In the genomic region with DNA sequence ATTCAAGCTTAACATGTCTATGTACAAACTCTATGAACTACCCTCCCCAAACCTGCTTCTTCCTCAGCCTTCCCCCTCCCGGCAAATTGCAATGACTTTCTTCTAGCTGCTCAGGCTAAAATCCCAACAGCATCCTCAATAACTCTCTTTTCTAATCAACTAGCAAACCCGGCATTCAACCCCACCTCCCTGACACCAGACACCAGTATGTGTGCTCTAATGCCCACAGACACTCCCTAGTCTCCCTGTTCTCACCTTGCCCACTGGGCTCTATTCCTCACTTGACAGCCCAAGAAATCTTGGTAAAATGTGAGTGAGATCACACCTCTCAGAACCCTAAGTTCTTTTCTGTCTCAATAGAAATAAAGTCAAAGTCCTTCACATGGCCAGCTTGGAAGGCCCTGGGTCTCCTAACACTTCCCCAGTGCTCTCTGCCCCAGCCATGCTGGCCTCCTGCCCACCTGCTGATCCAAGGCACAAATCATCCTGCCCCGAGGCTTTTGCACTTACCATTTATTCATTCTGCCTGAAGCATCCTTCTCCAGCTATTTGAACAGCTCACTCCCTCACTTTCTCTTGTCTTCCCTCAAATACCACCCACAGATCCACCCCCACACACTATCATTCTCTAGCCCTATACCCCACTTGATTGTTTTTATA, we compare ENCODE assay signal across 19 cellular contexts. TPM values are rescaled to one million over a fixed set of nuclear protein-coding genes. Genes with fewer than 3 reads are reported as not detected.
DNase-seq lines count a peak whose midpoint lies in the region; ATAC-seq and TF ChIP-seq lines count a peak whose summit lies in the region.
"Had no signal": no experiment of that assay in that cellular context is flagged by ENCODE, and none has a peak within 500 bp of the region (broad histone marks: within the 10 kb centered on the region; RNA-seq: fewer than 3 reads in every experiment).

No MANE protein-coding gene starts in this region.

- intact Hi-C loops in posterior vena cava (cut with DNase I): no loop called here

- H3K36me3 Mint-ChIP-seq in endodermal cell (ENCODE audit: low read depth): no peaks in the 10 kb centered on the region

- no peak overlapping the region for H3K9ac ChIP-seq in endodermal cell (ENCODE audit: extremely low read depth, low read length, poor library complexity, severe bottlenecking)
- H3K9ac ChIP-seq: GM23248 had no signal

- no peaks in the 10 kb centered on the region for H3K9me3 ChIP-seq in HEK293 (ENCODE audit: control insufficient read depth, insufficient read depth, low read depth, low read length)
- H3K9me3 ChIP-seq in endodermal cell (ENCODE audit: control insufficient read depth, low read length): peaks cover 11% of the 10 kb centered on the region
- H3K9me3 ChIP-seq: A549, HAP-1 had no signal

- CTCF ChIA-PET in HEK293 (lab: Yijun Ruan, JAX): interaction anchor here (0.6 kb wide), 2 partner anchors 79 to 138 kb away, joined by 3 read pairs; no protein-coding TSS in a partner anchor

- 75 to 82% methylated on average over 2 to 3 of the region's 3 CpGs for WGBS in endodermal cell (ENCODE audit: insufficient coverage in 1 of 2, insufficient read length in 1 of 2), 2 experiments

- H3K36me3 ChIP-seq in HEK293 (ENCODE audit: control insufficient read depth in 2 of 2, insufficient read depth in 1 of 2, low read length in 2 of 2) (no peaks in the 10 kb centered on the region), endodermal cell (ENCODE audit: control insufficient read depth, insufficient read depth, low read length) (no peaks in the 10 kb centered on the region)
- H3K36me3 ChIP-seq: HAP-1 had no signal

- H3K27ac ChIP-seq in HEK293 (ENCODE audit: extremely low read depth, low read depth, low read length) (no peak overlapping the region), endodermal cell (ENCODE audit: low read depth, low read length) (no peak overlapping the region)
- H3K27ac ChIP-seq: A549, C4-2B, GM23248, HL-60 had no signal

- H3K4me1 ChIP-seq in HEK293 (ENCODE audit: control insufficient read depth, insufficient read depth, low read length) (no peaks in the 10 kb centered on the region), endodermal cell (ENCODE audit: control insufficient read depth, insufficient read depth, low read length) (no peaks in the 10 kb centered on the region)
- H3K4me1 ChIP-seq: A549, Caco-2, HAP-1 had no signal

- TF ChIP-seq CTCF in HEK293 (tag by site-specific recombination; IDR thresholded peaks at IDR 0.05) (no peak), endodermal cell (conservative IDR thresholded peaks at IDR 0.05) (no peak)

- H3K27me3 ChIP-seq in endodermal cell (ENCODE audit: control insufficient read depth, insufficient read depth, low read length, poor library complexity, severe bottlenecking): no peaks in the 10 kb centered on the region

- peaks cover 13% of the 10 kb centered on the region for H3K27me3 Mint-ChIP-seq in endodermal cell (ENCODE audit: insufficient read depth)

- ATAC-seq in HG03039 (IDR thresholded peaks at IDR 0.05; ENCODE audit: unreplicated experiment): no peak
- ATAC-seq in GM21447 (IDR thresholded peaks at IDR 0.05; ENCODE audit: unreplicated experiment): no peak
- ATAC-seq: A549 had no signal

- H3K27ac Mint-ChIP-seq in endodermal cell: no peak overlapping the region
- H3K27ac Mint-ChIP-seq: CD4-positive, alpha-beta T cell had no signal

- POLR2A ChIA-PET in HEK293 (lab: Yijun Ruan, JAX): no interaction called here

- H3K4me3 ChIP-seq in HEK293 (ENCODE audit: low read depth, low read length) (no peak overlapping the region), endodermal cell (ENCODE audit: low read length) (no peak overlapping the region)
- H3K4me3 ChIP-seq: A549, GM23248, HAP-1 had no signal

- peaks cover 7% of the 10 kb centered on the region for H3K9me3 Mint-ChIP-seq in endodermal cell

- no peak overlapping the region for H3K4me3 Mint-ChIP-seq in endodermal cell
- H3K4me3 Mint-ChIP-seq: CD4-positive, alpha-beta T cell had no signal

- H3K4me1 Mint-ChIP-seq in endodermal cell: peaks cover 7% of the 10 kb centered on the region

- DNase-seq in endodermal cell (peak; percentile 14), mesenteric fat pad (ENCODE audit: low spot score) (peak; percentile 53), posterior vena cava (ENCODE audit: low spot score) (no peak), A172 (ENCODE audit: low spot score) (no peak)
- DNase-seq: AML-193; Caco-2; CD4-positive, alpha-beta T cell; GDM1; GM23248 had no signal

TF ChIP-seq in HEK293, 187 proteins besides CTCF, POLR2A, EP300 and RAD21:
- TF ChIP-seq ZFHX2 (tag by site-specific recombination; conservative IDR thresholded peaks at IDR 0.05) (0 out of 2 replicates have a peak, but pooled peaks have one; percentile 21), EGR2 (tag by site-specific recombination; IDR thresholded peaks at IDR 0.05; ENCODE audit: low read depth) (peak; percentile 36; the same call in 1 of the 2 replicates), ZBTB21 (tag by site-specific recombination; IDR thresholded peaks at IDR 0.05) (no peak)

RNA-seq across cellular contexts. Expression of gene ISX, which starts 26.3 kb away (rescaled TPM):
- total RNA-seq in endodermal cell: under 1 TPM; 0.07 to 0.13 TPM
- 0.21 TPM for polyA plus RNA-seq in endodermal cell (2013, experiment 1 of 2)
- 0.08 TPM for polyA plus RNA-seq in endodermal cell (2013, experiment 2 of 2)
- total RNA-seq in mesenteric fat pad: not detected
- total RNA-seq in posterior vena cava: not detected
- total RNA-seq in A172 (2014; rRNA removed; shearing (Covaris generic)): not detected in 2 replicates
- total RNA-seq: CD4-positive, alpha-beta T cell; GM23248; H4; HT1080 had no signal
- polyA plus RNA-seq: A549, BJ, GM23248 had no signal

Comparison
In these comparisons a context has a peak if more than half of its experiments do, and no peak if none do; other contexts are left out.
1. DNase-seq: peak in endodermal cell (single experiment) and mesenteric fat pad (single experiment); none in posterior vena cava (single experiment) and A172 (single experiment).